13 cellular contexts compared by ENCODE assay signal in the genomic region with DNA sequence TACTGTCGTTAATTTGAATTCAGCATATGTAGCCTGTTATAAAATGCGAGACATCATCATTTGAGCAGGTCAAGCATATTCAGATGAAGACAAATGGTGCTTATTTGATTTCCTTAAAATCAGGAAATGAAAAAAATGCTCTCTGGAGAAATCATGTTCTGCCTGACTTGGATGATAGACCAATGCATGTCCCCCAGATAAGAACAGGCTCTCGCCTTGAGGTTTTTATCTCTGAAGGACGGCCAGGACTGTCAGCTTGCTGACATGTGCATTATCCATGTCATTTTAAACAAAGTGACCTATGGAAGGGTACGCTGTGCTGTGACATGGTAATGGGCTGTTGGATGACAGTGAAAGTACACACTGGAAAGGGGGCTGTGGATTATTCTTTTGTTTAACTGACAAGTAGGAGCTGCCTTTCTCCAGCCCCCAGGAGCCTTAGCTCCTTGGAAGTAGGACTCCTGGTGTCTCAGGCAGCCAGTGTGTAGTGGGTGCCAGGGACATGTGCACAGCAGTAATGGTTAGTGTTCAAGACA.
A peak's percentile ranks its signal among the peaks of the same experiment; 100 is the strongest.
DNase-seq lines count a peak whose midpoint lies in the region; ATAC-seq, FAIRE-seq and TF ChIP-seq lines count a peak whose summit lies in the region.
"Had no signal": no experiment of that assay in that cellular context is flagged by ENCODE, and none has a peak within 500 bp of the region (broad histone marks: within the 10 kb centered on the region; RNA-seq: fewer than 3 reads in every experiment).

No MANE protein-coding gene starts in this region.

- H3K27me3 ChIP-seq in BE2C (no peaks in the 10 kb centered on the region; the same call in 1 of the 2 replicates), GM12878 (replicated peaks in 1 of 2; ENCODE audit: control insufficient read depth in 2 of 2, insufficient read depth in 2 of 2, low read length in 1 of 2) (no peaks in the 10 kb centered on the region)
- no peaks in the 10 kb centered on the region for H3K27me3 ChIP-seq in BLaER1 treated with 17β-estradiol and CSF1 and Interleukin-3, amounts not matched to agents 10 nM and 100 nM

- H3K36me3 ChIP-seq in BE2C (no peaks in the 10 kb centered on the region), GM12878 (ENCODE audit: control insufficient read depth in 2 of 2, insufficient read depth in 2 of 2, low read length in 1 of 2) (no peaks in the 10 kb centered on the region; a peak in 1 of 4 replicates)
- no peaks in the 10 kb centered on the region for H3K36me3 ChIP-seq in BLaER1 treated with 17β-estradiol and CSF1 and Interleukin-3, amounts not matched to agents 10 nM and 100 nM

- TF ChIP-seq RAD21 in GM12878 (IDR thresholded peaks at IDR 0.05; ENCODE audit: insufficient read depth, low read depth, low read length) = no peak

- TF ChIP-seq EP300 in GM12878 (IDR thresholded peaks at IDR 0.05; ENCODE audit: borderline replicate concordance in 1 of 2, control insufficient read depth in 1 of 2, low read depth in 2 of 2, low read length in 2 of 2) = no peak

- no peak for FAIRE-seq in GM12878 (lab: Jason Lieb, UNC)
- FAIRE-seq: GM19239, H1 had no signal

- TF ChIP-seq CTCF in BE2C (IDR thresholded peaks at IDR 0.05; ENCODE audit: low read depth, low read length) (no peak), GM12878 (IDR thresholded peaks at IDR 0.05 in 2 of 3, conservative IDR thresholded peaks at IDR 0.05 in 1 of 3; ENCODE audit: control insufficient read depth in 2 of 3, extremely low read depth in 1 of 3, insufficient read depth in 1 of 3, low read depth in 3 of 3, low read length in 3 of 3) (no peak)

- DNase-seq in BE2C = peak; percentile 19
- no peak for DNase-seq in GM12878 (ENCODE audit: low read depth, low spot score)
- peak; percentile 32 for DNase-seq in retina
- DNase-seq in activated CD4-positive, alpha-beta T cell treated with anti-CD3 and anti-CD28 coated beads, Interleukin-2, amount 50 U/mL, for 4 hours = no peak
- DNase-seq: CD4-positive, alpha-beta memory T cell; DMS153; DMS79; GDM1; H9 had no signal

- no peak overlapping the region for H2AFZ ChIP-seq in GM12878 (ENCODE audit: control insufficient read depth, low read depth, low read length)

- H3K27ac ChIP-seq in BLaER1 treated with 17β-estradiol and CSF1 and Interleukin-3, amounts not matched to agents 10 nM and 100 nM = peak overlapping the region in 4 of 11 experiments; percentile 38 to 57 (median 40); a peak in 7 of 22 replicates
- H3K27ac ChIP-seq in GM12878 (ENCODE audit: control insufficient read depth, insufficient read depth) = no peak overlapping the region

- POLR2A ChIA-PET in GM12878 (lab: Charles Lee) = no interaction called here

- 59% methylated on average over 5 of the region's 5 CpGs for WGBS in GM12878 (ENCODE audit: insufficient coverage, insufficient replicate concordance, low lambda C conversion rate, missing lambda C conversion rate)

- intact Hi-C loops in GM12878 (cut with micrococcal nuclease; ENCODE audit: unreplicated experiment) = no loop called here

- H3K4me2 ChIP-seq in BLaER1 treated with 17β-estradiol and CSF1 and Interleukin-3, amounts not matched to agents 10 nM and 100 nM = peak overlapping the region; percentile 15 to 88 (median 64); a peak in 21 of 22 replicates
- H3K4me2 ChIP-seq in GM12878 (ENCODE audit: control insufficient read depth, insufficient read depth) = no peak overlapping the region

- TSS peak; percentile 6 for BruUV-seq in GM12878 (replicated peaks; lab: Mats Ljungman, UMichigan)

- no peaks in the 10 kb centered on the region for H4K20me1 ChIP-seq in BLaER1 treated with 17β-estradiol and CSF1 and Interleukin-3, amounts not matched to agents 10 nM and 100 nM
- no peaks in the 10 kb centered on the region for H4K20me1 ChIP-seq in GM12878 (ENCODE audit: control insufficient read depth, insufficient read depth)

- no peaks in the 10 kb centered on the region for H3K79me2 ChIP-seq in GM12878 (ENCODE audit: control insufficient read depth, insufficient read depth, low read length)

- H3K4me1 ChIP-seq in BE2C = peaks cover 11% of the 10 kb centered on the region
- peaks cover 22 to 100% (median 85%) of the 10 kb centered on the region in 10 experiments for H3K4me1 ChIP-seq in BLaER1 treated with 17β-estradiol and CSF1 and Interleukin-3, amounts not matched to agents 10 nM and 100 nM
- H3K4me1 ChIP-seq in GM12878 (ENCODE audit: control insufficient read depth, insufficient read depth, low read length) = no peaks in the 10 kb centered on the region

- CTCF ChIA-PET in GM12878 (lab: Yijun Ruan, JAX) = no interaction called here

- ATAC-seq in GM12878 (no peak), GM18511 (IDR thresholded peaks at IDR 0.05; ENCODE audit: unreplicated experiment) (no peak)

- H3K9me3 ChIP-seq in BE2C (no peaks in the 10 kb centered on the region), GM12878 (replicated peaks; ENCODE audit: control insufficient read depth, insufficient read depth, low read length) (no peaks in the 10 kb centered on the region)
- H3K9me3 ChIP-seq in BLaER1 treated with 17β-estradiol and CSF1 and Interleukin-3, amounts not matched to agents 10 nM and 100 nM (replicated peaks in 1 of 11) = 0 out of 22 replicates have a peak, but pooled peaks cover 0 to 4% (median 0%) of the 10 kb centered on the region in 11 experiments

- TF ChIP-seq POLR2A in GM12878 (IDR thresholded peaks at IDR 0.05; ENCODE audit: low read depth, low read length) = no peak

- SMC1A ChIA-PET in GM12878 (lab: Charles Lee; ENCODE audit: uncharacterized antibody, unreplicated experiment) = no interaction called here

- H3K9ac ChIP-seq in BLaER1 treated with 17β-estradiol and CSF1 and Interleukin-3, amounts not matched to agents 10 nM and 100 nM = peak overlapping the region in 3 of 11 experiments; percentile 0 to 35 (median 12); a peak in 3 of 22 replicates
- H3K9ac ChIP-seq in GM12878 (ENCODE audit: control insufficient read depth, insufficient read depth, low read length) = no peak overlapping the region

- in situ Hi-C loops in GM12878 (cut with MboI) = no loop called here

- RAD21 ChIA-PET in GM12878 (lab: Charles Lee; ENCODE audit: unreplicated experiment) = no interaction called here

- H3K4me3 ChIP-seq in BE2C (ENCODE audit: low read depth, low read length) (no peak overlapping the region), GM12878 (no peak overlapping the region)
- peak overlapping the region in 2 of 10 experiments; percentile 7 to 40; a peak in 1 of 20 replicates for H3K4me3 ChIP-seq in BLaER1 treated with 17β-estradiol and CSF1 and Interleukin-3, amounts not matched to agents 10 nM and 100 nM

TF ChIP-seq in GM12878, 131 proteins besides CTCF, POLR2A, EP300 and RAD21 (continues in another document):
- TF ChIP-seq ATF7 (IDR thresholded peaks at IDR 0.05; ENCODE audit: low read depth) (no peak), TCF3 (IDR thresholded peaks at IDR 0.05; ENCODE audit: borderline replicate concordance, insufficient read depth, low read depth, low read length) (no peak)
- TF ChIP-seq, protein P1, sequence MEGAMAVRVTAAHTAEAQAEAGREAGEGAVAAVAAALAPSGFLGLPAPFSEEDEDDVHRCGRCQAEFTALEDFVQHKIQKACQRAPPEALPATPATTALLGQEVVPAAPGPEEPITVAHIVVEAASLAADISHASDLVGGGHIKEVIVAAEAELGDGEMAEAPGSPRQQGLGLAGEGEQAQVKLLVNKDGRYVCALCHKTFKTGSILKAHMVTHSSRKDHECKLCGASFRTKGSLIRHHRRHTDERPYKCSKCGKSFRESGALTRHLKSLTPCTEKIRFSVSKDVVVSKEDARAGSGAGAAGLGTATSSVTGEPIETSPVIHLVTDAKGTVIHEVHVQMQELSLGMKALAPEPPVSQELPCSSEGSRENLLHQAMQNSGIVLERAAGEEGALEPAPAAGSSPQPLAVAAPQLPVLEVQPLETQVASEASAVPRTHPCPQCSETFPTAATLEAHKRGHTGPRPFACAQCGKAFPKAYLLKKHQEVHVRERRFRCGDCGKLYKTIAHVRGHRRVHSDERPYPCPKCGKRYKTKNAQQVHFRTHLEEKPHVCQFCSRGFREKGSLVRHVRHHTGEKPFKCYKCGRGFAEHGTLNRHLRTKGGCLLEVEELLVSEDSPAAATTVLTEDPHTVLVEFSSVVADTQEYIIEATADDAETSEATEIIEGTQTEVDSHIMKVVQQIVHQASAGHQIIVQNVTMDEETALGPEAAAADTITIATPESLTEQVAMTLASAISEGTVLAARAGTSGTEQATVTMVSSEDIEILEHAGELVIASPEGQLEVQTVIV (IDR thresholded peaks at IDR 0.05; ENCODE audit: borderline replicate concordance, partially characterized antibody) = no peak
- TF ChIP-seq, protein P2, sequence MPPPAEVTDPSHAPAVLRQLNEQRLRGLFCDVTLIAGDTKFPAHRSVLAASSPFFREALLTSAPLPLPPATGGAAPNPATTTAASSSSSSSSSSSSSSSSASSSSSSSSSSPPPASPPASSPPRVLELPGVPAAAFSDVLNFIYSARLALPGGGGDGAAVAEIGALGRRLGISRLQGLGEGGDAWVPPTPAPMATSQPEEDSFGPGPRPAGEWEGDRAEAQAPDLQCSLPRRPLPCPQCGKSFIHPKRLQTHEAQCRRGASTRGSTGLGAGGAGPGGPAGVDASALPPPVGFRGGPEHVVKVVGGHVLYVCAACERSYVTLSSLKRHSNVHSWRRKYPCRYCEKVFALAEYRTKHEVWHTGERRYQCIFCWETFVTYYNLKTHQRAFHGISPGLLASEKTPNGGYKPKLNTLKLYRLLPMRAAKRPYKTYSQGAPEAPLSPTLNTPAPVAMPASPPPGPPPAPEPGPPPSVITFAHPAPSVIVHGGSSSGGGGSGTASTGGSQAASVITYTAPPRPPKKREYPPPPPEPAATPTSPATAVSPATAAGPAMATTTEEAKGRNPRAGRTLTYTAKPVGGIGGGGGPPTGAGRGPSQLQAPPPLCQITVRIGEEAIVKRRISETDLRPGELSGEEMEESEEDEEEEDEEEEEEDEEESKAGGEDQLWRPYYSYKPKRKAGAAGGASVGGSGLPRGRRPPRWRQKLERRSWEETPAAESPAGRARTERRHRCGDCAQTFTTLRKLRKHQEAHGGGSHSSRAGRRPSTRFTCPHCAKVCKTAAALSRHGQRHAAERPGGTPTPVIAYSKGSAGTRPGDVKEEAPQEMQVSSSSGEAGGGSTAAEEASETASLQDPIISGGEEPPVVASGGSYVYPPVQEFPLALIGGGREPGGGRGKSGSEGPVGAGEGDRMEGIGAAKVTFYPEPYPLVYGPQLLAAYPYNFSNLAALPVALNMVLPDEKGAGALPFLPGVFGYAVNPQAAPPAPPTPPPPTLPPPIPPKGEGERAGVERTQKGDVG (CRISPR knock-in tag; IDR thresholded peaks at IDR 0.05) = no peak

Comparison
In these comparisons a context has a peak if more than half of its experiments do, and no peak if none do; other contexts are left out.
1. DNase-seq: peak in BE2C (single experiment) and retina (single experiment); none in GM12878 (single experiment) and activated CD4-positive, alpha-beta T cell treated with anti-CD3 and anti-CD28 coated beads, Interleukin-2, amount 50 U/mL, for 4 hours (0 of 2).